ENCODE assay signal across 8 cellular contexts in genomic region chr9:1047605-1048235, GRCh38. TPM values are rescaled to one million over a fixed set of nuclear protein-coding genes. Genes with fewer than 3 reads are reported as not detected.
DNase-seq lines count a peak whose midpoint lies in the region; TF ChIP-seq lines count a peak whose summit lies in the region.

No MANE protein-coding gene starts in this region.

- no peaks in the 10 kb centered on the region for H3K9me3 ChIP-seq in SU-DHL-6 (ENCODE audit: insufficient read depth, low read length)
- 0 out of 2 replicates have a peak, but pooled peaks cover 2% of the 10 kb centered on the region for H3K9me3 ChIP-seq in SJCRH30 (replicated peaks)

- no peaks in the 10 kb centered on the region for H3F3A ChIP-seq in SU-DHL-6 (ENCODE audit: insufficient read depth)

- H3K27ac ChIP-seq in SU-DHL-6 (ENCODE audit: low read depth, low read length) (no peak overlapping the region), skin epidermis (peak overlapping the region in 5 of 21 experiments; percentile 17 to 52 (median 36)), SJCRH30 (no peak overlapping the region)

- H3K9me2 ChIP-seq in SU-DHL-6 (replicated peaks; ENCODE audit: insufficient read depth, low read length), result no peaks in the 10 kb centered on the region

- peak overlapping the region; percentile 23 for H3K4me3 ChIP-seq in GM12875 (ENCODE audit: low read depth, low read length)
- H3K4me3 ChIP-seq in SU-DHL-6 (ENCODE audit: insufficient read depth, low read length, poor library complexity, severe bottlenecking), result no peak overlapping the region
- peak overlapping the region; percentile 17 to 47 (median 26) for H3K4me3 ChIP-seq in skin epidermis
- no peak overlapping the region for H3K4me3 ChIP-seq in SJCRH30

- no peaks in the 10 kb centered on the region for H3K36me3 ChIP-seq in SU-DHL-6 (ENCODE audit: low read length)
- no peaks in the 10 kb centered on the region for H3K36me3 ChIP-seq in SJCRH30

- no peak overlapping the region for H3K4me2 ChIP-seq in SU-DHL-6 (ENCODE audit: low read depth, low read length, poor library complexity, severe bottlenecking)

- H4K20me1 ChIP-seq in SU-DHL-6 (ENCODE audit: low read depth, low read length), result no peaks in the 10 kb centered on the region

- no peaks in the 10 kb centered on the region for H3K79me2 ChIP-seq in SU-DHL-6 (ENCODE audit: insufficient read depth, low read length)

- H3K27me3 ChIP-seq in SU-DHL-6 (ENCODE audit: low read length), result no peaks in the 10 kb centered on the region
- H3K27me3 ChIP-seq in SJCRH30, result no peaks in the 10 kb centered on the region

- no peaks in the 10 kb centered on the region for H3K4me1 ChIP-seq in SJCRH30

- no peak overlapping the region for H3K9ac ChIP-seq in SU-DHL-6 (ENCODE audit: low read length)

- peak; percentile 35 for DNase-seq in globus pallidus (ENCODE audit: low spot score)
- DNase-seq in NCI-H1105 (lab: John Stamatoyannopoulos, UW), result no peak
- no peak for DNase-seq in hippocampal formation (lab: John Stamatoyannopoulos, UW)
- DNase-seq in stimulated activated CD4-positive, alpha-beta T cell treated with anti-CD3 and anti-CD28 coated beads, Interleukin-4, amount 100 ng/mL, for 24 hours, result no peak
- DNase-seq in SJCRH30, result no peak

- TF ChIP-seq CTCF in GM12875 (IDR thresholded peaks at IDR 0.05; ENCODE audit: borderline replicate concordance, insufficient read depth, low read depth, low read length), result no peak
- no peak for TF ChIP-seq CTCF in SU-DHL-6 (IDR thresholded peaks at IDR 0.05; ENCODE audit: insufficient read depth, low read length, poor library complexity, severe bottlenecking)

- H2AFZ ChIP-seq in SU-DHL-6 (ENCODE audit: low read depth, low read length, severe bottlenecking), result peak overlapping the region; percentile 13

RNA-seq across cellular contexts. Expression of gene DMRT2, which starts 2.4 kb away (rescaled TPM):
- total RNA-seq in SJCRH30 (2014; rRNA removed; shearing (Covaris generic)), result 28.6 and 33.1 TPM in 2 replicates

Comparison
In these comparisons a context has a peak if more than half of its experiments do, and no peak if none do; other contexts are left out.
1. H3K4me3 ChIP-seq: peak in GM12875 (single experiment) and skin epidermis (7 of 7); none in SU-DHL-6 (single experiment) and SJCRH30 (single experiment).